29 cellular contexts compared by ENCODE assay signal in the genomic region with DNA sequence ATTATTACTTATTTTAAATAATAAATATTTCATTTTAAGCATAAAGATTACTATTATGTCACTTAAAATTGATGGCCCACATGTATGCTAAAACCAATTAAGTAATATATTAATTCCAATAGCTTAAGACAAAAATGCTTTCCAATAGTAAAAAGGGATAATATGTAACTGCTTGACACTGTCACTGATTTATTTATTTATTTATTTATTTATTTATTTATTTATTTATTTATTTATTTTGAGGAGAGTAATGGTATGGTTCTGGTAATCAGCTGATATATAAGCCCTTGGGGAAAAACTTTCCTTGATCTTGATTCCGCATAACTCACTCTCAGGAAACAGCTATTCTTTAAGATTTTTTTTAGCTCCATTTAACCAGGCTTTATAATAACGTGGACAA.
"Had no signal": no experiment of that assay in that cellular context is flagged by ENCODE, and none has a peak within 500 bp of the region (broad histone marks: within the 10 kb centered on the region; RNA-seq: fewer than 3 reads in every experiment).

No MANE protein-coding gene starts in this region.

- H3K27me3 ChIP-seq: ovary, spleen, suprapubic skin, testis, tibial artery, transverse colon, upper lobe of right lung, uterus had no signal

- H3K4me2 ChIP-seq: smooth muscle cell had no signal

- H3K4me3 ChIP-seq: ovary, psoas muscle, skin epidermis, smooth muscle cell, spleen, suprapubic skin, testis, tibial artery, transverse colon, upper lobe of right lung, uterus had no signal

- H3K9me3 ChIP-seq: ovary, psoas muscle, suprapubic skin, testis, tibial artery, transverse colon, upper lobe of right lung, uterus had no signal

- ATAC-seq: naive thymus-derived CD8-positive, alpha-beta T cell; natural killer cell treated with Interleukin-12 subunit alpha and Interleukin-12 subunit beta and Interleukin-15 and Interleukin-18, amount 100 ng/mL, for 72 hours; psoas muscle; right cardiac atrium; sciatic nerve; stimulated activated memory B cell treated with anti-CD40 and anti-IgM and Interleukin-4, amounts not matched to agents 10 μg/mL and 1 μg/mL and 100 μg/mL, for 72 hours; stimulated activated naive CD8-positive, alpha-beta T cell treated with anti-CD3 and anti-CD28 coated beads, Interleukin-15, amount 100 ng/mL, for 72 hours; stimulated activated naive CD8-positive, alpha-beta T cell treated with anti-CD3 and anti-CD28 coated beads, Interleukin-15, Interleukin-2, amounts not matched to agents 100 U/mL and 50 U/mL, for 24 hours; upper lobe of right lung had no signal

- H3K79me2 ChIP-seq: parathyroid adenoma had no signal

- H3K27ac ChIP-seq: ovary, parathyroid adenoma, psoas muscle, skin epidermis, spleen, suprapubic skin, testis, tibial artery, transverse colon, upper lobe of right lung, uterus had no signal

- H3K9ac ChIP-seq: parathyroid adenoma had no signal

- H3K36me3 ChIP-seq: ovary, spleen, suprapubic skin, tibial artery, transverse colon, upper lobe of right lung, uterus had no signal

- H3K4me1 ChIP-seq: parathyroid adenoma, psoas muscle, spleen, suprapubic skin, testis, tibial artery, transverse colon, upper lobe of right lung, uterus had no signal

- H2AFZ ChIP-seq: parathyroid adenoma had no signal

- DNase-seq: naive thymus-derived CD8-positive, alpha-beta T cell; nephron progenitor cell; occipital lobe; ovary; posterior cingulate gyrus; psoas muscle; right cardiac atrium; spleen; stimulated activated CD4-positive, alpha-beta T cell treated with anti-CD3 and anti-CD28 coated beads, Interleukin-12 subunit alpha, Interleukin-12 subunit beta, amount 100 ng/mL, for 4 hours; stimulated activated CD4-positive, alpha-beta T cell treated with anti-CD3 and anti-CD28 coated beads, Interleukin-1b, Interleukin-23, amount 100 ng/mL, for 48 hours; stimulated activated CD4-positive, alpha-beta T cell treated with anti-CD3 and anti-CD28 coated beads, Interleukin-4, amount 100 ng/mL, for 1 hour; stimulated activated CD4-positive, alpha-beta T cell treated with anti-CD3 and anti-CD28 coated beads, Interleukin-4, amount 100 ng/mL, for 4 hours; stimulated activated CD8-positive, alpha-beta memory T cell treated with anti-CD3 and anti-CD28 coated beads, Interleukin-4, amount 100 ng/mL, for 48 hours; stimulated activated naive CD4-positive, alpha-beta T cell; stimulated activated naive CD8-positive, alpha-beta T cell treated with anti-CD3 and anti-CD28 coated beads, Interleukin-15, amount 100 ng/mL, for 72 hours; stimulated activated naive CD8-positive, alpha-beta T cell treated with anti-CD3 and anti-CD28 coated beads, Interleukin-15, Interleukin-2, amounts not matched to agents 100 U/mL and 50 U/mL, for 24 hours; substantia nigra; testis; tibial artery; transverse colon; upper lobe of right lung; uterus had no signal
